Comparison of ENCODE assay signal across 36 cellular contexts in genomic region chr4:151292038-151292437, GRCh38. TPM values are rescaled to one million over a fixed set of nuclear protein-coding genes. Genes with fewer than 3 reads are reported as not detected.
"Had no signal": no experiment of that assay in that cellular context is flagged by ENCODE, and none has a peak within 500 bp of the region (broad histone marks: within the 10 kb centered on the region; RNA-seq: fewer than 3 reads in every experiment).

No MANE protein-coding gene starts in this region.

- H3K27ac ChIP-seq: brain microvascular endothelial cell, KMS-11, PC-9, RWPE1 had no signal

- ATAC-seq: activated CD4-positive, alpha-beta T cell treated with anti-CD3 and anti-CD28 coated beads for 36 hours; activated CD4-positive, CD25-positive, alpha-beta regulatory T cell treated with anti-CD3 and anti-CD28 coated beads, Interleukin-2, amount 50 U/mL, for 24 hours; activated CD8-positive, alpha-beta T cell treated with anti-CD3 and anti-CD28 coated beads, Interleukin-2, amount 10 ng/mL, durations not matched to agents 7 days and 5 days; activated T-helper 17 cell treated with anti-CD3 and anti-CD28 coated beads, Interleukin-2, amount 50 U/mL, for 72 hours had no signal

- H3K36me3 ChIP-seq: brain microvascular endothelial cell had no signal

- H3K9me3 Mint-ChIP-seq: activated CD4-positive, alpha-beta T cell treated with anti-CD3 and anti-CD28 coated beads, Interleukin-2, amount 10 ng/mL, durations not matched to agents 7 days and 5 days; activated naive CD8-positive, alpha-beta T cell treated with anti-CD3 and anti-CD28 coated beads for 36 hours; T-helper 1 cell treated with Interleukin-12 subunit alpha and Interleukin-12 subunit beta and Interleukin-4 antibody, amounts not matched to agents 30 μg/mL and 1 μg/mL, for 36 hours; T-helper 2 cell treated with Interferon-gamma antibody and Interleukin-4, amounts not matched to agents 5 μg/mL and 100 μg/mL, for 36 hours had no signal

- H3K4me3 ChIP-seq: PC-9 had no signal

- H3K27me3 Mint-ChIP-seq: activated CD4-positive, alpha-beta T cell treated with anti-CD3 and anti-CD28 coated beads for 36 hours; activated CD4-positive, alpha-beta T cell treated with anti-CD3 and anti-CD28 coated beads, Interleukin-2, amount 10 ng/mL, durations not matched to agents 7 days and 5 days; activated naive CD8-positive, alpha-beta T cell treated with anti-CD3 and anti-CD28 coated beads for 36 hours; activated T-helper 17 cell treated with anti-CD3 and anti-CD28 coated beads, Interleukin-2, amount 50 U/mL, for 72 hours had no signal

- H2AFZ ChIP-seq: PC-9 had no signal

- DNase-seq: activated CD4-positive, alpha-beta T cell treated with anti-CD3 and anti-CD28 coated beads for 36 hours; activated CD4-positive, alpha-beta T cell treated with anti-CD3 and anti-CD28 coated beads, Interleukin-2, amount 10 ng/mL, durations not matched to agents 7 days and 5 days; activated CD4-positive, alpha-beta T cell treated with anti-CD3 and anti-CD28 coated beads, Interleukin-2, amount 50 U/mL, for 48 hours; activated CD8-positive, alpha-beta T cell treated with anti-CD3 and anti-CD28 coated beads, Interleukin-2, amount 10 ng/mL, durations not matched to agents 7 days and 5 days; activated effector memory CD4-positive, alpha-beta T cell treated with anti-CD3 and anti-CD28 coated beads, Interleukin-2, amount 50 U/mL, for 16 hours; activated naive CD4-positive, alpha-beta T cell; activated naive CD4-positive, alpha-beta T cell treated with anti-CD3 and anti-CD28 coated beads, Interleukin-2, amount 50 U/mL, for 16 hours; activated naive CD8-positive, alpha-beta T cell treated with anti-CD3 and anti-CD28 coated beads for 36 hours; activated T-cell treated with anti-CD3 and anti-CD28 coated beads for 4 hours; activated T-cell treated with anti-CD3 and anti-CD28 coated beads, Interleukin-2, amount 50 U/mL, for 48 hours; amniotic stem cell; aorta; brain microvascular endothelial cell; central memory CD4-positive, alpha-beta T cell; MM.1S; MV-4-11; NCI-H1092; NCI-H1436 treated with DMSO at 0.1 percent for 48 hours; NCI-H1694 treated with DMSO at 0.1 percent for 48 hours; NCI-H2029; NCI-H2107; NCI-H2171; NCI-H510A; NCI-H526; NCI-H748 treated with DMSO at 0.1 percent for 48 hours; NK-92 treated with Interleukin-12 subunit alpha and Interleukin-12 subunit beta, amount 100 ng/mL, for 24 hours; PC-9; Right ventricle myocardium superior had no signal

- H3K9ac ChIP-seq: KMS-11 had no signal

- H3K36me3 Mint-ChIP-seq: activated naive CD8-positive, alpha-beta T cell treated with anti-CD3 and anti-CD28 coated beads for 36 hours had no signal

- H3K4me1 Mint-ChIP-seq: activated CD4-positive, alpha-beta T cell treated with anti-CD3 and anti-CD28 coated beads for 36 hours; activated CD4-positive, alpha-beta T cell treated with anti-CD3 and anti-CD28 coated beads, Interleukin-2, amount 10 ng/mL, durations not matched to agents 7 days and 5 days; activated naive CD8-positive, alpha-beta T cell treated with anti-CD3 and anti-CD28 coated beads for 36 hours; activated T-helper 17 cell treated with anti-CD3 and anti-CD28 coated beads, Interleukin-2, amount 50 U/mL, for 72 hours had no signal

- H3K4me2 ChIP-seq: KMS-11, PC-9 had no signal

- H3K27me3 ChIP-seq: brain microvascular endothelial cell had no signal

- H3K27ac Mint-ChIP-seq: activated CD4-positive, alpha-beta T cell treated with anti-CD3 and anti-CD28 coated beads for 36 hours; activated CD4-positive, alpha-beta T cell treated with anti-CD3 and anti-CD28 coated beads, Interleukin-2, amount 10 ng/mL, durations not matched to agents 7 days and 5 days; activated CD8-positive, alpha-beta T cell treated with anti-CD3 and anti-CD28 coated beads, Interleukin-2, amount 10 ng/mL, durations not matched to agents 7 days and 5 days; activated naive CD8-positive, alpha-beta T cell treated with anti-CD3 and anti-CD28 coated beads for 36 hours; activated T-helper 17 cell treated with anti-CD3 and anti-CD28 coated beads, Interleukin-2, amount 50 U/mL, for 72 hours; T-helper 1 cell treated with Interleukin-12 subunit alpha and Interleukin-12 subunit beta and Interleukin-4 antibody, amounts not matched to agents 30 μg/mL and 1 μg/mL, for 36 hours; T-helper 2 cell treated with Interferon-gamma antibody and Interleukin-4, amounts not matched to agents 5 μg/mL and 100 μg/mL, for 36 hours had no signal

- H3K4me3 Mint-ChIP-seq: activated CD4-positive, alpha-beta T cell treated with anti-CD3 and anti-CD28 coated beads for 36 hours; activated CD4-positive, alpha-beta T cell treated with anti-CD3 and anti-CD28 coated beads, Interleukin-2, amount 10 ng/mL, durations not matched to agents 7 days and 5 days; activated CD8-positive, alpha-beta T cell treated with anti-CD3 and anti-CD28 coated beads, Interleukin-2, amount 10 ng/mL, durations not matched to agents 7 days and 5 days; activated naive CD8-positive, alpha-beta T cell treated with anti-CD3 and anti-CD28 coated beads for 36 hours; activated T-helper 17 cell treated with anti-CD3 and anti-CD28 coated beads, Interleukin-2, amount 50 U/mL, for 72 hours; T-helper 1 cell treated with Interleukin-12 subunit alpha and Interleukin-12 subunit beta and Interleukin-4 antibody, amounts not matched to agents 30 μg/mL and 1 μg/mL, for 36 hours; T-helper 2 cell treated with Interferon-gamma antibody and Interleukin-4, amounts not matched to agents 5 μg/mL and 100 μg/mL, for 36 hours had no signal

RNA-seq across cellular contexts. Expression of gene PRSS48, which starts 15.1 kb away (rescaled TPM):
- total RNA-seq: activated CD4-positive, alpha-beta T cell treated with anti-CD3 and anti-CD28 coated beads for 36 hours; activated CD4-positive, alpha-beta T cell treated with anti-CD3 and anti-CD28 coated beads, Interleukin-2, amount 10 ng/mL, durations not matched to agents 7 days and 5 days; activated CD8-positive, alpha-beta T cell treated with anti-CD3 and anti-CD28 coated beads, Interleukin-2, amount 10 ng/mL, durations not matched to agents 7 days and 5 days; activated naive CD8-positive, alpha-beta T cell treated with anti-CD3 and anti-CD28 coated beads for 36 hours; activated T-helper 17 cell treated with anti-CD3 and anti-CD28 coated beads, Interleukin-2, amount 50 U/mL, for 72 hours; aorta; cerebellum; LHCN-M2; PC-9; Right ventricle myocardium superior had no signal
- polyA plus RNA-seq: aorta had no signal

RNA-seq across cellular contexts. Expression of gene SH3D19, which starts 33.4 kb away (rescaled TPM):
- total RNA-seq: activated CD4-positive, alpha-beta T cell treated with anti-CD3 and anti-CD28 coated beads for 36 hours; activated CD4-positive, alpha-beta T cell treated with anti-CD3 and anti-CD28 coated beads, Interleukin-2, amount 10 ng/mL, durations not matched to agents 7 days and 5 days; activated CD8-positive, alpha-beta T cell treated with anti-CD3 and anti-CD28 coated beads, Interleukin-2, amount 10 ng/mL, durations not matched to agents 7 days and 5 days; activated naive CD8-positive, alpha-beta T cell treated with anti-CD3 and anti-CD28 coated beads for 36 hours had no signal
